In genomic region chr7:150988230-150989226, GRCh38 we compare ENCODE assay signal across 1 cellular context.
A peak's percentile ranks its signal among the peaks of the same experiment; 100 is the strongest.
TF ChIP-seq lines count a peak whose summit lies in the region.

No MANE protein-coding gene starts in this region.

TF ChIP-seq in K562, 482 proteins besides CTCF, POLR2A, EP300 and RAD21 (continues in another document):
- TF ChIP-seq HMG20A (CRISPR knock-in tag; conservative IDR thresholded peaks at IDR 0.05) (no peak), ZNF133 (CRISPR knock-in tag; IDR thresholded peaks at IDR 0.05) (no peak), ZNF583 (CRISPR knock-in tag; IDR thresholded peaks at IDR 0.05) (no peak), ZNF592 (IDR thresholded peaks at IDR 0.05) (peak; percentile 48; the same call in 1 of the 2 replicates), CXXC5 (CRISPR knock-in tag; IDR thresholded peaks at IDR 0.05) (peak; percentile 29; the same call in 1 of the 2 replicates), LEF1 (IDR thresholded peaks at IDR 0.05) (no peak), SIN3B (IDR thresholded peaks at IDR 0.05; ENCODE audit: low read depth) (0 out of 2 replicates have a peak, but pooled peaks have one; percentile 33), EP400 (IDR thresholded peaks at IDR 0.05) (peak; percentile 40; the same call in 1 of the 2 replicates), ZC3H8 (IDR thresholded peaks at IDR 0.05) (no peak), BRD4 (IDR thresholded peaks at IDR 0.05) (no peak), MAFG (tag; conservative IDR thresholded peaks at IDR 0.05) (no peak), TFAM (CRISPR knock-in tag; conservative IDR thresholded peaks at IDR 0.05) (no peak), TGIF2 (CRISPR knock-in tag; IDR thresholded peaks at IDR 0.05) (no peak), CC2D1A (IDR thresholded peaks at IDR 0.05) (peak; percentile 95), LCOR (CRISPR knock-in tag; IDR thresholded peaks at IDR 0.05) (peak; percentile 50; the same call in 1 of the 2 replicates), NCOA4 (IDR thresholded peaks at IDR 0.05; ENCODE audit: partially characterized antibody) (no peak), TBL1XR1 (IDR thresholded peaks at IDR 0.05; ENCODE audit: low read length in 2 of 2) (0 out of 4 replicates have a peak, but pooled peaks of 1 of the 2 experiments have one; percentile 35), ZNF609 (CRISPR knock-in tag; IDR thresholded peaks at IDR 0.05; ENCODE audit: borderline replicate concordance) (no peak), VEZF1 (CRISPR knock-in tag; IDR thresholded peaks at IDR 0.05) (peak; percentile 86), NFIC (IDR thresholded peaks at IDR 0.05) (peak; percentile 44; the same call in 1 of the 2 replicates), PKNOX1 (IDR thresholded peaks at IDR 0.05) (no peak), TOE1 (IDR thresholded peaks at IDR 0.05; ENCODE audit: borderline replicate concordance) (0 out of 2 replicates have a peak, but pooled peaks have one; percentile 64), TOE1 (CRISPR knock-in tag; IDR thresholded peaks at IDR 0.05; ENCODE audit: borderline replicate concordance, low read depth) (no peak), ZBTB34 (CRISPR knock-in tag; IDR thresholded peaks at IDR 0.05) (no peak), E4F1 (CRISPR knock-in tag; IDR thresholded peaks at IDR 0.05; ENCODE audit: borderline replicate concordance) (no peak), RFX1 (IDR thresholded peaks at IDR 0.05) (no peak), PPARD (CRISPR knock-in tag; IDR thresholded peaks at IDR 0.05) (no peak), EGR1 (conservative IDR thresholded peaks at IDR 0.05) (peak; percentile 42; the same call in 1 of the 2 replicates), SNRNP70 (optimal IDR thresholded peaks at IDR 0.05; ENCODE audit: low read depth, low read length) (no peak), HLTF (IDR thresholded peaks at IDR 0.05) (no peak), HDGF (IDR thresholded peaks at IDR 0.05) (0 out of 2 replicates have a peak, but pooled peaks have one; percentile 22), PHB (CRISPR knock-in tag; IDR thresholded peaks at IDR 0.05) (0 out of 2 replicates have a peak, but pooled peaks have one; percentile 8), ZNF184 (CRISPR knock-in tag; IDR thresholded peaks at IDR 0.05) (no peak), ZNF277 (CRISPR knock-in tag; IDR thresholded peaks at IDR 0.05; ENCODE audit: borderline replicate concordance) (no peak), SMAD4 (CRISPR knock-in tag; conservative IDR thresholded peaks at IDR 0.05) (peak; percentile 71; the same call in 1 of the 2 replicates), RHOXF2B (CRISPR knock-in tag; conservative IDR thresholded peaks at IDR 0.05) (no peak), ETS1 (conservative IDR thresholded peaks at IDR 0.05; ENCODE audit: control insufficient read depth, low read depth, low read length) (peak; percentile 39; the same call in 1 of the 2 replicates), THAP12 (CRISPR knock-in tag; IDR thresholded peaks at IDR 0.05) (peak; percentile 16; the same call in 1 of the 2 replicates)
